ENCODE assay signal across 13 cellular contexts in genomic region chr3:113557374-113557773, GRCh38. TPM values are rescaled to one million over a fixed set of nuclear protein-coding genes. Genes with fewer than 3 reads are reported as not detected.
DNase-seq lines count a peak whose midpoint lies in the region; ATAC-seq, FAIRE-seq and TF ChIP-seq lines count a peak whose summit lies in the region.
"Had no signal": no experiment of that assay in that cellular context is flagged by ENCODE, and none has a peak within 500 bp of the region (broad histone marks: within the 10 kb centered on the region; RNA-seq: fewer than 3 reads in every experiment).

No MANE protein-coding gene starts in this region.

- no peaks in the 10 kb centered on the region for H3K27me3 ChIP-seq in PC-3 (ENCODE audit: low read length)
- no peaks in the 10 kb centered on the region for H3K27me3 ChIP-seq in prostate gland (replicated peaks; ENCODE audit: insufficient read depth)
- H3K27me3 ChIP-seq in sigmoid colon: no peaks in the 10 kb centered on the region
- H3K27me3 ChIP-seq: esophagus muscularis mucosa had no signal

- H3K27ac ChIP-seq in PC-3 (ENCODE audit: low read length) (peak overlapping the region; percentile 96), epithelial cell of prostate (peak overlapping the region; percentile 53), prostate gland (peak overlapping the region; percentile 4 to 15), sigmoid colon (no peak overlapping the region)
- H3K27ac ChIP-seq: esophagus muscularis mucosa had no signal

- H3K79me2 ChIP-seq in PC-3 (ENCODE audit: low read length): peaks cover 21% of the 10 kb centered on the region

- H2AFZ ChIP-seq in PC-3 (ENCODE audit: low read length): peak overlapping the region; percentile 51; the same call in 1 of the 2 replicates

- H3K9ac ChIP-seq in PC-3 (ENCODE audit: low read length): peak overlapping the region; percentile 75

- peaks cover 82% of the 10 kb centered on the region for H3K4me1 ChIP-seq in PC-3 (ENCODE audit: insufficient read depth, low read length)
- no peaks in the 10 kb centered on the region for H3K4me1 ChIP-seq in prostate gland (replicated peaks)
- H3K4me1 ChIP-seq in sigmoid colon: no peaks in the 10 kb centered on the region
- H3K4me1 ChIP-seq: esophagus muscularis mucosa had no signal

- ATAC-seq in PC-3: peak; percentile 69
- ATAC-seq: left ventricle myocardium superior had no signal

- TF ChIP-seq POLR2A in GM12891 (IDR thresholded peaks at IDR 0.05; ENCODE audit: low read depth, low read length) (no peak), prostate gland (IDR thresholded peaks at IDR 0.05) (no peak), sigmoid colon (IDR thresholded peaks at IDR 0.05) (no peak)

- peak overlapping the region; percentile 67 for H3K4me2 ChIP-seq in PC-3 (ENCODE audit: low read length)

- intact Hi-C loops in PC-3 (cut with micrococcal nuclease) (loop anchor here (1.0 to 10.0 kb wide), 5 partner anchors 21 to 187 kb away; partner anchors contain the start of genes ATP6V1A, NAA50, SIDT1 and SPICE1), prostate gland (cut with DNase I) (no loop called here), sigmoid colon (cut with DNase I) (no loop called here)

- H3K9me2 ChIP-seq in PC-3 (replicated peaks; ENCODE audit: low read length): no peaks in the 10 kb centered on the region

- H3K4me3 ChIP-seq in PC-3 (ENCODE audit: low read length) (peak overlapping the region; percentile 31), prostate gland (no peak overlapping the region), sigmoid colon (no peak overlapping the region)
- H3K4me3 ChIP-seq: esophagus muscularis mucosa had no signal

- no peaks in the 10 kb centered on the region for H4K20me1 ChIP-seq in PC-3 (ENCODE audit: low read length)

- CTCF ChIA-PET in PC-3 (lab: Charles Lee): interaction anchor here (1.1 to 1.8 kb wide), 2 partner anchors 20 to 64 kb away, joined by 3 to 8 read pairs; no protein-coding TSS in a partner anchor

- no peak for DNase-seq in GM12891 (ENCODE audit: insufficient read length, low spot score)
- peak; percentile 95 for DNase-seq in PC-3
- peak; percentile 29 for DNase-seq in epithelial cell of prostate (ENCODE audit: low read depth, low spot score)
- DNase-seq in prostate gland (ENCODE audit: low spot score): no peak
- no peak for DNase-seq in NCI-H1694 (lab: John Stamatoyannopoulos, UW)
- no peak for DNase-seq in activated CD4-positive, alpha-beta T cell treated with anti-CD3 and anti-CD28 coated beads for 1 hour
- no peak for DNase-seq in NCI-H187 (lab: John Stamatoyannopoulos, UW)
- no peak for DNase-seq in sigmoid colon
- DNase-seq: amygdala, DND-41, left ventricle myocardium superior, NCI-H1048 had no signal

- FAIRE-seq in GM12891 (lab: Jason Lieb, UNC): peak; percentile 69

- H3K36me3 ChIP-seq in PC-3 (ENCODE audit: low read depth, low read length): 0 out of 2 replicates have a peak, but pooled peaks cover 3% of the 10 kb centered on the region
- no peaks in the 10 kb centered on the region for H3K36me3 ChIP-seq in prostate gland
- H3K36me3 ChIP-seq in sigmoid colon: no peaks in the 10 kb centered on the region
- H3K36me3 ChIP-seq: esophagus muscularis mucosa had no signal

- BruUV-seq in PC-3 (replicated peaks; lab: Mats Ljungman, UMichigan): no TSS peak

- H3K9me3 ChIP-seq in PC-3 (ENCODE audit: low read length) (no peaks in the 10 kb centered on the region), prostate gland (no peaks in the 10 kb centered on the region), sigmoid colon (no peaks in the 10 kb centered on the region)
- H3K9me3 ChIP-seq: esophagus muscularis mucosa had no signal

- POLR2A ChIA-PET in PC-3 (lab: Charles Lee; ENCODE audit: unreplicated experiment): interaction anchor here (0.5 kb wide), 1 partner anchor 21 kb away, joined by 3 read pairs; no protein-coding TSS in a partner anchor

- peaks cover 12% of the 10 kb centered on the region for H3F3A ChIP-seq in PC-3 (ENCODE audit: low read length, unreplicated experiment)

- no peak for TF ChIP-seq EP300 in sigmoid colon (IDR thresholded peaks at IDR 0.05)

- peak; percentile 64 for TF ChIP-seq CTCF in PC-3 (conservative IDR thresholded peaks at IDR 0.05; ENCODE audit: low read depth, low read length)
- TF ChIP-seq CTCF in prostate gland (IDR thresholded peaks at IDR 0.05): no peak
- no peak for TF ChIP-seq CTCF in sigmoid colon (IDR thresholded peaks at IDR 0.05)

TF ChIP-seq in GM12891, 5 proteins besides CTCF, POLR2A, EP300 and RAD21:
- TF ChIP-seq SPI1 (IDR thresholded peaks at IDR 0.05; ENCODE audit: low read depth, low read length) (no peak), PAX5 (IDR thresholded peaks at IDR 0.05; ENCODE audit: insufficient read depth, low read length, severe bottlenecking) (no peak), POLR2AphosphoS5 (IDR thresholded peaks at IDR 0.05; ENCODE audit: low read depth, low read length) (no peak), POU2F2 (IDR thresholded peaks at IDR 0.05; ENCODE audit: low read depth, low read length) (no peak), TAF1 (IDR thresholded peaks at IDR 0.05; ENCODE audit: low read depth, low read length) (no peak)

RNA-seq across cellular contexts. Expression of gene SIDT1, which starts 25.0 kb away (rescaled TPM):
- polyA plus RNA-seq in GM12891 (2012; ENCODE audit: low read depth, missing spikeins): 16.9 TPM
- total RNA-seq in PC-3 (2014; rRNA removed) (14.1 and 18.4 TPM in 2 replicates), prostate gland (10 to 100 TPM; 19.9 to 31.2 TPM), sigmoid colon (1 to 10 TPM in 2 of 4 donors, under 1 TPM in 2; 0.49 to 1.9 (median 0.94) TPM)
- 10 to 100 TPM in 1 of 3 donors, 1 to 10 TPM in 2; 1.4 to 16.7 (median 6.0) TPM for polyA plus RNA-seq in sigmoid colon

RNA-seq across cellular contexts. Expression of gene SPICE1, which starts 42.4 kb away (rescaled TPM):
- polyA plus RNA-seq in GM12891 (2012; ENCODE audit: low read depth, missing spikeins): 3.7 TPM
- total RNA-seq in PC-3 (2014; rRNA removed) (9.0 and 18.5 TPM in 2 replicates), prostate gland (10 to 100 TPM; 20.1 to 23.7 TPM), sigmoid colon (10 to 100 TPM in 3 of 4 donors, 1 to 10 TPM in 1; 10.0 to 43.2 (median 15.1) TPM)
- 1 to 10 TPM; 5.3 to 6.0 (median 6.0) TPM for polyA plus RNA-seq in sigmoid colon

Comparison
In these comparisons a context has a peak if more than half of its experiments do, and no peak if none do; other contexts are left out.
1. DNase-seq: peak in PC-3 (single experiment) and epithelial cell of prostate (single experiment); none in GM12891 (single experiment), prostate gland (single experiment), NCI-H1694 (single experiment), activated CD4-positive, alpha-beta T cell treated with anti-CD3 and anti-CD28 coated beads for 1 hour (single experiment), NCI-H187 (0 of 2) and sigmoid colon (single experiment).
2. H3K27ac ChIP-seq: peak in PC-3 (single experiment), epithelial cell of prostate (single experiment) and prostate gland (2 of 2); none in sigmoid colon (0 of 4).